Comparison of ENCODE assay signal across 11 cellular contexts in genomic region chr4:25792843-25793242, GRCh38.
A peak's percentile ranks its signal among the peaks of the same experiment; 100 is the strongest.
DNase-seq lines count a peak whose midpoint lies in the region; ATAC-seq, FAIRE-seq and TF ChIP-seq lines count a peak whose summit lies in the region.
"Had no signal": no experiment of that assay in that cellular context is flagged by ENCODE, and none has a peak within 500 bp of the region (broad histone marks: within the 10 kb centered on the region; RNA-seq: fewer than 3 reads in every experiment).

No MANE protein-coding gene starts in this region.

- intact Hi-C loops in activated CD4-positive, alpha-beta T cell treated with anti-CD3 and anti-CD28 coated beads for 36 hours (cut with DNase I, micrococcal nuclease), result no loop called here
- intact Hi-C loops in activated CD4-positive, alpha-beta T cell treated with anti-CD3 and anti-CD28 coated beads, Interleukin-2, amount 10 ng/mL, durations not matched to agents 24 days and 14 days (cut with micrococcal nuclease), result no loop called here

- H4K20me1 ChIP-seq in Karpas-422 (ENCODE audit: insufficient read depth, low read depth, low read length), result no peaks in the 10 kb centered on the region
- H4K20me1 ChIP-seq: BLaER1 treated with 17β-estradiol and CSF1 and Interleukin-3, amounts not matched to agents 10 nM and 100 nM had no signal

- no peak overlapping the region for H3K4me3 ChIP-seq in Karpas-422 (ENCODE audit: low read length)
- H3K4me3 ChIP-seq in epithelial cell of esophagus (ENCODE audit: low read length), result no peak overlapping the region
- H3K4me3 ChIP-seq: BLaER1 treated with 17β-estradiol and CSF1 and Interleukin-3, amounts not matched to agents 10 nM and 100 nM; GM12878; GM23338 had no signal

- POLR2A ChIA-PET in activated CD4-positive, alpha-beta T cell treated with anti-CD3 and anti-CD28 coated beads for 36 hours (lab: Charles Lee), result no interaction called here

- no peaks in the 10 kb centered on the region for H3K9me3 ChIP-seq in Karpas-422 (ENCODE audit: low read length)

- no peak overlapping the region for H3K4me3 Mint-ChIP-seq in activated CD4-positive, alpha-beta T cell treated with anti-CD3 and anti-CD28 coated beads for 36 hours
- H3K4me3 Mint-ChIP-seq in activated CD4-positive, alpha-beta T cell treated with anti-CD3 and anti-CD28 coated beads, Interleukin-2, amount 10 ng/mL, durations not matched to agents 24 days and 14 days, result no peak overlapping the region
- H3K4me3 Mint-ChIP-seq: CD4-positive, CD25-positive, alpha-beta regulatory T cell; GM23338 had no signal

- H3K27ac Mint-ChIP-seq in activated CD4-positive, alpha-beta T cell treated with anti-CD3 and anti-CD28 coated beads for 36 hours, result peak overlapping the region; percentile 61
- no peak overlapping the region for H3K27ac Mint-ChIP-seq in activated CD4-positive, alpha-beta T cell treated with anti-CD3 and anti-CD28 coated beads, Interleukin-2, amount 10 ng/mL, durations not matched to agents 24 days and 14 days
- H3K27ac Mint-ChIP-seq: CD4-positive, CD25-positive, alpha-beta regulatory T cell; GM23338 had no signal

- H3K36me3 Mint-ChIP-seq in activated CD4-positive, alpha-beta T cell treated with anti-CD3 and anti-CD28 coated beads for 36 hours (ENCODE audit: low read depth), result peaks cover 43% of the 10 kb centered on the region
- peaks cover 59% of the 10 kb centered on the region for H3K36me3 Mint-ChIP-seq in activated CD4-positive, alpha-beta T cell treated with anti-CD3 and anti-CD28 coated beads, Interleukin-2, amount 10 ng/mL, durations not matched to agents 24 days and 14 days (ENCODE audit: low read depth)

- H3K9me2 ChIP-seq in Karpas-422 (replicated peaks; ENCODE audit: insufficient read depth, low read length), result no peaks in the 10 kb centered on the region

- no peak for ATAC-seq in activated CD4-positive, alpha-beta T cell treated with anti-CD3 and anti-CD28 coated beads for 36 hours

- no peak overlapping the region for H2AFZ ChIP-seq in Karpas-422 (ENCODE audit: low read length)
- H2AFZ ChIP-seq: GM23338 had no signal

- no peaks in the 10 kb centered on the region for H3K4me1 Mint-ChIP-seq in activated CD4-positive, alpha-beta T cell treated with anti-CD3 and anti-CD28 coated beads for 36 hours
- H3K4me1 Mint-ChIP-seq in activated CD4-positive, alpha-beta T cell treated with anti-CD3 and anti-CD28 coated beads, Interleukin-2, amount 10 ng/mL, durations not matched to agents 24 days and 14 days, result peaks cover 2% of the 10 kb centered on the region

- H3K27ac ChIP-seq in Karpas-422 (ENCODE audit: low read length), result peak overlapping the region; percentile 5; the same call in 1 of the 2 replicates
- no peak overlapping the region for H3K27ac ChIP-seq in substantia nigra (ENCODE audit: low read depth, low read length, poor library complexity, severe bottlenecking)
- H3K27ac ChIP-seq: BLaER1 treated with 17β-estradiol and CSF1 and Interleukin-3, amounts not matched to agents 10 nM and 100 nM had no signal

- CTCF ChIA-PET in activated CD4-positive, alpha-beta T cell treated with anti-CD3 and anti-CD28 coated beads for 36 hours (lab: Charles Lee), result interaction anchor here (1.1 kb wide), 1 partner anchor 24 kb away, joined by 4 read pairs; no protein-coding TSS in a partner anchor

- no peak for TF ChIP-seq CTCF in epithelial cell of esophagus (IDR thresholded peaks at IDR 0.05; ENCODE audit: insufficient read depth, low read depth, low read length, missing control alignments)

- FAIRE-seq in urothelium cell line (lab: Jason Lieb, UNC), result peak; percentile 53
- FAIRE-seq: GM12878 had no signal

- no peaks in the 10 kb centered on the region for H3K27me3 ChIP-seq in Karpas-422 (ENCODE audit: low read length)
- H3K27me3 ChIP-seq: BLaER1 treated with 17β-estradiol and CSF1 and Interleukin-3, amounts not matched to agents 10 nM and 100 nM had no signal

- no peaks in the 10 kb centered on the region for H3K9me3 Mint-ChIP-seq in activated CD4-positive, alpha-beta T cell treated with anti-CD3 and anti-CD28 coated beads for 36 hours (ENCODE audit: low read depth)
- no peaks in the 10 kb centered on the region for H3K9me3 Mint-ChIP-seq in activated CD4-positive, alpha-beta T cell treated with anti-CD3 and anti-CD28 coated beads, Interleukin-2, amount 10 ng/mL, durations not matched to agents 24 days and 14 days
- H3K9me3 Mint-ChIP-seq: GM23338 had no signal

- H3K79me2 ChIP-seq in Karpas-422 (ENCODE audit: low read length), result peaks cover 22% of the 10 kb centered on the region

- H3K4me2 ChIP-seq in Karpas-422 (ENCODE audit: low read depth, low read length, poor library complexity, severe bottlenecking), result no peak overlapping the region
- H3K4me2 ChIP-seq: BLaER1 treated with 17β-estradiol and CSF1 and Interleukin-3, amounts not matched to agents 10 nM and 100 nM; GM23338 had no signal

- peaks cover 72% of the 10 kb centered on the region for H3K36me3 ChIP-seq in Karpas-422 (ENCODE audit: insufficient read depth, low read length)

- H3K9ac ChIP-seq in Karpas-422 (ENCODE audit: low read length), result no peak overlapping the region
- H3K9ac ChIP-seq: BLaER1 treated with 17β-estradiol and CSF1 and Interleukin-3, amounts not matched to agents 10 nM and 100 nM had no signal

- H3K4me1 ChIP-seq in Karpas-422 (ENCODE audit: low read length), result peaks cover 50% of the 10 kb centered on the region

- H3K27me3 Mint-ChIP-seq in activated CD4-positive, alpha-beta T cell treated with anti-CD3 and anti-CD28 coated beads for 36 hours, result no peaks in the 10 kb centered on the region
- H3K27me3 Mint-ChIP-seq in activated CD4-positive, alpha-beta T cell treated with anti-CD3 and anti-CD28 coated beads, Interleukin-2, amount 10 ng/mL, durations not matched to agents 24 days and 14 days, result no peaks in the 10 kb centered on the region
- H3K27me3 Mint-ChIP-seq: CD4-positive, CD25-positive, alpha-beta regulatory T cell had no signal

- DNase-seq in activated CD4-positive, alpha-beta T cell treated with anti-CD3 and anti-CD28 coated beads for 36 hours, result no peak
- DNase-seq in activated CD4-positive, alpha-beta T cell treated with anti-CD3 and anti-CD28 coated beads, Interleukin-2, amount 10 ng/mL, durations not matched to agents 24 days and 14 days, result no peak
- no peak for DNase-seq in Karpas-422
- peak; percentile 59 for DNase-seq in epithelial cell of esophagus (ENCODE audit: low read depth)
- no peak for DNase-seq in urothelium cell line (ENCODE audit: low spot score)
- no peak for DNase-seq in Kasumi-1 (lab: John Stamatoyannopoulos, UW)
- DNase-seq in substantia nigra (lab: John Stamatoyannopoulos, UW), result no peak
- DNase-seq: CD4-positive, CD25-positive, alpha-beta regulatory T cell had no signal
